Comparison of ENCODE assay signal across 22 cellular contexts in genomic region chr4:69936566-69936965, GRCh38. TPM values are rescaled to one million over a fixed set of nuclear protein-coding genes. Genes with fewer than 3 reads are reported as not detected.
"Had no signal": no experiment of that assay in that cellular context is flagged by ENCODE, and none has a peak within 500 bp of the region (broad histone marks: within the 10 kb centered on the region; RNA-seq: fewer than 3 reads in every experiment).

No MANE protein-coding gene starts in this region.

- H3K9ac ChIP-seq: SK-N-SH had no signal

- H3K9me3 Mint-ChIP-seq: nephron, WTC11 had no signal

- H3K27me3 Mint-ChIP-seq: activated CD4-positive, alpha-beta T cell treated with anti-CD3 and anti-CD28 coated beads for 36 hours; activated naive CD8-positive, alpha-beta T cell had no signal

- H3K4me3 ChIP-seq: cardiac muscle cell, dorsolateral prefrontal cortex, lower lobe of right lung, tibial nerve had no signal

- H3K36me3 Mint-ChIP-seq: activated naive CD8-positive, alpha-beta T cell; WTC11 had no signal

- DNase-seq: activated CD4-positive, alpha-beta T cell treated with anti-CD3 and anti-CD28 coated beads for 36 hours; activated CD4-positive, alpha-beta T cell treated with anti-CD3 and anti-CD28 coated beads, Interleukin-2, amount 50 U/mL, for 48 hours; dorsolateral prefrontal cortex; hippocampal formation; islet precursor cell; left colon; lower lobe of right lung; nucleus accumbens; retina; SK-N-SH; stimulated activated naive CD8-positive, alpha-beta T cell treated with anti-CD3 and anti-CD28 coated beads, Interleukin-15, Interleukin-2, amounts not matched to agents 100 U/mL and 50 U/mL, for 24 hours had no signal

- H3K27me3 ChIP-seq: cardiac muscle cell, tibial nerve had no signal

- FAIRE-seq: urothelium cell line had no signal

- H3K4me2 ChIP-seq: SK-N-SH had no signal

- H3K27ac Mint-ChIP-seq: activated CD4-positive, alpha-beta T cell treated with anti-CD3 and anti-CD28 coated beads for 36 hours; activated naive CD8-positive, alpha-beta T cell; nephron; WTC11 had no signal

- H3K9me3 ChIP-seq: lower lobe of right lung, SK-N-SH, tibial nerve had no signal

- H3K4me3 Mint-ChIP-seq: activated CD4-positive, alpha-beta T cell treated with anti-CD3 and anti-CD28 coated beads for 36 hours; activated naive CD8-positive, alpha-beta T cell; nephron; WTC11 had no signal

- ATAC-seq: activated CD4-positive, alpha-beta T cell treated with anti-CD3 and anti-CD28 coated beads for 36 hours; left colon; lower lobe of right lung; stimulated activated naive CD8-positive, alpha-beta T cell treated with anti-CD3 and anti-CD28 coated beads, Interleukin-15, Interleukin-2, amounts not matched to agents 100 U/mL and 50 U/mL, for 24 hours; WTC11 had no signal

- H3K36me3 ChIP-seq: cardiac muscle cell, lower lobe of right lung, tibial nerve had no signal

- H3K27ac ChIP-seq: cardiac muscle cell, dorsolateral prefrontal cortex, lower lobe of right lung, tibial nerve had no signal

- H3K4me1 Mint-ChIP-seq: activated CD4-positive, alpha-beta T cell treated with anti-CD3 and anti-CD28 coated beads for 36 hours; nephron; WTC11 had no signal

- H3K4me1 ChIP-seq: lower lobe of right lung, tibial nerve had no signal

RNA-seq across cellular contexts. Expression of gene CSN1S1, which starts 5.7 kb away (rescaled TPM):
- total RNA-seq: activated CD4-positive, alpha-beta T cell treated with anti-CD3 and anti-CD28 coated beads for 36 hours; cardiac muscle cell; chondrocyte; epithelial cell of proximal tubule; fibroblast of villous mesenchyme; glomerular endothelial cell; left colon; lower lobe of right lung; skeletal muscle tissue; WTC11 had no signal
- polyA plus RNA-seq: cardiac muscle cell, SK-N-SH had no signal

RNA-seq across cellular contexts. Expression of gene CSN2, which starts 29.0 kb away (rescaled TPM):
- total RNA-seq: activated CD4-positive, alpha-beta T cell treated with anti-CD3 and anti-CD28 coated beads for 36 hours; cardiac muscle cell; chondrocyte; dorsolateral prefrontal cortex; epithelial cell of proximal tubule; fibroblast of villous mesenchyme; glomerular endothelial cell; left colon; lower lobe of right lung; skeletal muscle tissue; tibial nerve; WTC11 had no signal
- polyA plus RNA-seq: cardiac muscle cell, SK-N-SH had no signal

RNA-seq across cellular contexts. Expression of gene STATH, which starts 59.2 kb away (rescaled TPM):
- total RNA-seq: activated CD4-positive, alpha-beta T cell treated with anti-CD3 and anti-CD28 coated beads for 36 hours; cardiac muscle cell; chondrocyte; dorsolateral prefrontal cortex; epithelial cell of proximal tubule; fibroblast of villous mesenchyme; glomerular endothelial cell; left colon; lower lobe of right lung; skeletal muscle tissue; tibial nerve; WTC11 had no signal
- polyA plus RNA-seq: SK-N-SH had no signal
